Comparison of ENCODE assay signal across 15 cellular contexts in the genomic region with DNA sequence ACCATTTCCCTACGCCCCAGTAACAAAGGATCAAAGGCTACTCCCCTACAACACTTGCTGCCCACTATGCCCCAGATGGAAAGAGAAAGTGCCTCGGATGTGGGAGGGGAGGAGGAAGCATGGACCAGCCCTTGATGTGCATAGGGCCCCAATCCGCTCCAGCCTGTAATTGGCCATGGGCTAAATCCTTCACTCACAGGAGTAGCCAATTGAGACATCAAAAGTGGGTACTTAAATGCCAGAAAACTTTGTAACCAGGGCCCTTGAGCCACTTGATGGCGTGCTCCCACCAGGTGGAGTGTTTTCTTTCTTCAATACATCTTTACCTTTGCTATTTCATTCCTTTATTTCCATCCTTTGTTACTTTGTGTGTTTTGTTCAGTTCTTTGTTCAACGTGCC.
DNase-seq lines count a peak whose midpoint lies in the region; ATAC-seq and TF ChIP-seq lines count a peak whose summit lies in the region.
"Had no signal": no experiment of that assay in that cellular context is flagged by ENCODE, and none has a peak within 500 bp of the region (broad histone marks: within the 10 kb centered on the region; RNA-seq: fewer than 3 reads in every experiment).

No MANE protein-coding gene starts in this region.

- no TSS peak for BruUV-seq in Caco-2 (replicated peaks; lab: Mats Ljungman, UMichigan)

- H3K4me3 Mint-ChIP-seq in activated CD4-positive, alpha-beta T cell treated with anti-CD3 and anti-CD28 coated beads, Interleukin-2, amount 10 ng/mL, durations not matched to agents 7 days and 5 days = no peak overlapping the region
- H3K4me3 Mint-ChIP-seq in HFFc6 (no peak overlapping the region), progenitor cell of endocrine pancreas (ENCODE audit: low read depth) (no peak overlapping the region), Caco-2 (ENCODE audit: unreplicated experiment) (no peak overlapping the region)
- H3K4me3 Mint-ChIP-seq: activated CD4-positive, alpha-beta memory T cell treated with anti-CD3 and anti-CD28 coated beads, Interleukin-2, amount 10 ng/mL, durations not matched to agents 7 days and 5 days had no signal

- H3K27ac Mint-ChIP-seq in activated CD4-positive, alpha-beta T cell treated with anti-CD3 and anti-CD28 coated beads, Interleukin-2, amount 10 ng/mL, durations not matched to agents 7 days and 5 days = no peak overlapping the region
- no peak overlapping the region for H3K27ac Mint-ChIP-seq in HFFc6
- peak overlapping the region; percentile 49 for H3K27ac Mint-ChIP-seq in progenitor cell of endocrine pancreas
- no peak overlapping the region for H3K27ac Mint-ChIP-seq in Caco-2 (ENCODE audit: unreplicated experiment)
- H3K27ac Mint-ChIP-seq: activated CD4-positive, alpha-beta memory T cell treated with anti-CD3 and anti-CD28 coated beads, Interleukin-2, amount 10 ng/mL, durations not matched to agents 7 days and 5 days had no signal

- no peaks in the 10 kb centered on the region for H3K9me3 ChIP-seq in Caco-2

- no peaks in the 10 kb centered on the region for H3K4me1 Mint-ChIP-seq in activated CD4-positive, alpha-beta T cell treated with anti-CD3 and anti-CD28 coated beads, Interleukin-2, amount 10 ng/mL, durations not matched to agents 7 days and 5 days
- H3K4me1 Mint-ChIP-seq in HFFc6 (ENCODE audit: low read depth) (peaks cover 38% of the 10 kb centered on the region), progenitor cell of endocrine pancreas (ENCODE audit: low read depth) (peaks cover 7% of the 10 kb centered on the region), Caco-2 (ENCODE audit: low read depth, unreplicated experiment) (no peaks in the 10 kb centered on the region)
- H3K4me1 Mint-ChIP-seq: activated CD4-positive, alpha-beta memory T cell treated with anti-CD3 and anti-CD28 coated beads, Interleukin-2, amount 10 ng/mL, durations not matched to agents 7 days and 5 days had no signal

- no peaks in the 10 kb centered on the region for H3K9me3 Mint-ChIP-seq in activated CD4-positive, alpha-beta T cell treated with anti-CD3 and anti-CD28 coated beads, Interleukin-2, amount 10 ng/mL, durations not matched to agents 7 days and 5 days
- H3K9me3 Mint-ChIP-seq in HFFc6 (no peaks in the 10 kb centered on the region), progenitor cell of endocrine pancreas (ENCODE audit: low read depth) (peaks cover 3% of the 10 kb centered on the region), Caco-2 (ENCODE audit: unreplicated experiment) (no peaks in the 10 kb centered on the region)
- H3K9me3 Mint-ChIP-seq: activated CD4-positive, alpha-beta memory T cell treated with anti-CD3 and anti-CD28 coated beads, Interleukin-2, amount 10 ng/mL, durations not matched to agents 7 days and 5 days had no signal

- no peaks in the 10 kb centered on the region for H3K36me3 ChIP-seq in Caco-2 (ENCODE audit: control insufficient read depth, insufficient read depth, low read length)

- intact Hi-C loops in Caco-2 (cut with micrococcal nuclease; ENCODE audit: unreplicated experiment) = loop anchor here (10.0 kb wide), 1 partner anchor 1144 kb away; no protein-coding TSS in a partner anchor

- H3K4me1 ChIP-seq in Caco-2 = no peaks in the 10 kb centered on the region

- 0 out of 2 replicates have a peak, but pooled peaks have one; percentile 18 for TF ChIP-seq CTCF in HFFc6 (IDR thresholded peaks at IDR 0.05)
- TF ChIP-seq CTCF in VCaP (conservative IDR thresholded peaks at IDR 0.05) = peak; percentile 41
- TF ChIP-seq CTCF in progenitor cell of endocrine pancreas (IDR thresholded peaks at IDR 0.05; ENCODE audit: unreplicated experiment) = no peak
- TF ChIP-seq CTCF in Caco-2 (IDR thresholded peaks at IDR 0.05; ENCODE audit: insufficient read depth in 1 of 2, low read depth in 1 of 2, low read length in 1 of 2, severe bottlenecking in 1 of 2, unreplicated experiment in 1 of 2) = no peak

- CTCF ChIA-PET in activated CD4-positive, alpha-beta T cell treated with anti-CD3 and anti-CD28 coated beads, Interleukin-2, amount 10 ng/mL, durations not matched to agents 7 days and 5 days (lab: Charles Lee) = no interaction called here
- CTCF ChIA-PET in Caco-2 (lab: Charles Lee) = interaction anchor here (0.5 kb wide), 1 partner anchor 1970 kb away, joined by 5 read pairs; no protein-coding TSS in a partner anchor

- POLR2A ChIA-PET in activated CD4-positive, alpha-beta T cell treated with anti-CD3 and anti-CD28 coated beads, Interleukin-2, amount 10 ng/mL, durations not matched to agents 7 days and 5 days (lab: Charles Lee) = no interaction called here
- POLR2A ChIA-PET in Caco-2 (lab: Charles Lee) = no interaction called here

- H3K4me3 ChIP-seq in Caco-2 (ENCODE audit: low read depth, low read length) = no peak overlapping the region
- H3K4me3 ChIP-seq: skin epidermis had no signal

- no peaks in the 10 kb centered on the region for H3K36me3 Mint-ChIP-seq in activated CD4-positive, alpha-beta T cell treated with anti-CD3 and anti-CD28 coated beads, Interleukin-2, amount 10 ng/mL, durations not matched to agents 7 days and 5 days (ENCODE audit: low read depth)
- H3K36me3 Mint-ChIP-seq in HFFc6 (ENCODE audit: low read depth) (no peaks in the 10 kb centered on the region), progenitor cell of endocrine pancreas (ENCODE audit: insufficient read depth) (no peaks in the 10 kb centered on the region), Caco-2 (ENCODE audit: insufficient read depth, unreplicated experiment) (no peaks in the 10 kb centered on the region)

- no peak for ATAC-seq in HG02623 (IDR thresholded peaks at IDR 0.05; ENCODE audit: unreplicated experiment)

- no peaks in the 10 kb centered on the region for H3K27me3 Mint-ChIP-seq in activated CD4-positive, alpha-beta T cell treated with anti-CD3 and anti-CD28 coated beads, Interleukin-2, amount 10 ng/mL, durations not matched to agents 7 days and 5 days
- H3K27me3 Mint-ChIP-seq in HFFc6 (ENCODE audit: insufficient read depth) = no peaks in the 10 kb centered on the region
- no peaks in the 10 kb centered on the region for H3K27me3 Mint-ChIP-seq in progenitor cell of endocrine pancreas
- no peaks in the 10 kb centered on the region for H3K27me3 Mint-ChIP-seq in Caco-2 (ENCODE audit: insufficient read depth, unreplicated experiment)
- H3K27me3 Mint-ChIP-seq: activated CD4-positive, alpha-beta memory T cell treated with anti-CD3 and anti-CD28 coated beads, Interleukin-2, amount 10 ng/mL, durations not matched to agents 7 days and 5 days had no signal

- H3K27ac ChIP-seq in VCaP = no peak overlapping the region
- H3K27ac ChIP-seq: skin epidermis had no signal

- H3K27me3 ChIP-seq in Caco-2 (replicated peaks; ENCODE audit: control insufficient read depth, insufficient read depth, low read length) = no peaks in the 10 kb centered on the region

- peak; percentile 22 for DNase-seq in activated CD4-positive, alpha-beta T cell treated with anti-CD3 and anti-CD28 coated beads, Interleukin-2, amount 10 ng/mL, durations not matched to agents 7 days and 5 days
- no peak for DNase-seq in activated CD4-positive, alpha-beta T cell treated with anti-CD3 and anti-CD28 coated beads for 1 hour
- DNase-seq in HFFc6 = no peak
- DNase-seq in progenitor cell of endocrine pancreas (ENCODE audit: low spot score, unreplicated experiment) = no peak
- DNase-seq in GM03348 (ENCODE audit: low spot score) = no peak
- no peak for DNase-seq in Caco-2
- DNase-seq: activated CD4-positive, alpha-beta memory T cell treated with anti-CD3 and anti-CD28 coated beads, Interleukin-2, amount 10 ng/mL, durations not matched to agents 7 days and 5 days; caudate nucleus; effector CD8-positive, alpha-beta T cell; hippocampal formation; NCI-H1092; SHP77 had no signal

Comparison
In these comparisons a context has a peak if more than half of its experiments do, and no peak if none do; other contexts are left out.
1. CTCF ChIP-seq: peak in HFFc6 (single experiment) and VCaP (single experiment); none in progenitor cell of endocrine pancreas (single experiment) and Caco-2 (0 of 2).